Comparison of ENCODE assay signal across 1 cellular context in genomic region chr11:132312161-132312560, GRCh38.
TF ChIP-seq lines count a peak whose summit lies in the region.

No MANE protein-coding gene starts in this region.

TF ChIP-seq in GM12878, 131 proteins besides CTCF, POLR2A, EP300 and RAD21 (continued from another document):
- TF ChIP-seq REST (IDR thresholded peaks at IDR 0.05; ENCODE audit: low read depth, low read length) (no peak), WRNIP1 (IDR thresholded peaks at IDR 0.05; ENCODE audit: borderline replicate concordance, low read depth, low read length) (no peak), ZNF592 (IDR thresholded peaks at IDR 0.05) (no peak), MEF2A (IDR thresholded peaks at IDR 0.05; ENCODE audit: insufficient read depth, low read depth, low read length) (no peak), SRF (IDR thresholded peaks at IDR 0.05; ENCODE audit: low read depth in 2 of 2, low read length in 2 of 2) (no peak), SIN3A (IDR thresholded peaks at IDR 0.05; ENCODE audit: low read depth, low read length) (no peak), BMI1 (IDR thresholded peaks at IDR 0.05; ENCODE audit: borderline replicate concordance) (no peak), ETV6 (conservative IDR thresholded peaks at IDR 0.05 in 1 of 2, IDR thresholded peaks at IDR 0.05 in 1 of 2; ENCODE audit: borderline replicate concordance in 1 of 2, low read depth in 1 of 2) (no peak), MTA3 (IDR thresholded peaks at IDR 0.05; ENCODE audit: borderline replicate concordance, low read length) (no peak), ZNF274 (IDR thresholded peaks at IDR 0.05; ENCODE audit: insufficient read depth, insufficient read length) (no peak)
- TF ChIP-seq, protein P1, sequence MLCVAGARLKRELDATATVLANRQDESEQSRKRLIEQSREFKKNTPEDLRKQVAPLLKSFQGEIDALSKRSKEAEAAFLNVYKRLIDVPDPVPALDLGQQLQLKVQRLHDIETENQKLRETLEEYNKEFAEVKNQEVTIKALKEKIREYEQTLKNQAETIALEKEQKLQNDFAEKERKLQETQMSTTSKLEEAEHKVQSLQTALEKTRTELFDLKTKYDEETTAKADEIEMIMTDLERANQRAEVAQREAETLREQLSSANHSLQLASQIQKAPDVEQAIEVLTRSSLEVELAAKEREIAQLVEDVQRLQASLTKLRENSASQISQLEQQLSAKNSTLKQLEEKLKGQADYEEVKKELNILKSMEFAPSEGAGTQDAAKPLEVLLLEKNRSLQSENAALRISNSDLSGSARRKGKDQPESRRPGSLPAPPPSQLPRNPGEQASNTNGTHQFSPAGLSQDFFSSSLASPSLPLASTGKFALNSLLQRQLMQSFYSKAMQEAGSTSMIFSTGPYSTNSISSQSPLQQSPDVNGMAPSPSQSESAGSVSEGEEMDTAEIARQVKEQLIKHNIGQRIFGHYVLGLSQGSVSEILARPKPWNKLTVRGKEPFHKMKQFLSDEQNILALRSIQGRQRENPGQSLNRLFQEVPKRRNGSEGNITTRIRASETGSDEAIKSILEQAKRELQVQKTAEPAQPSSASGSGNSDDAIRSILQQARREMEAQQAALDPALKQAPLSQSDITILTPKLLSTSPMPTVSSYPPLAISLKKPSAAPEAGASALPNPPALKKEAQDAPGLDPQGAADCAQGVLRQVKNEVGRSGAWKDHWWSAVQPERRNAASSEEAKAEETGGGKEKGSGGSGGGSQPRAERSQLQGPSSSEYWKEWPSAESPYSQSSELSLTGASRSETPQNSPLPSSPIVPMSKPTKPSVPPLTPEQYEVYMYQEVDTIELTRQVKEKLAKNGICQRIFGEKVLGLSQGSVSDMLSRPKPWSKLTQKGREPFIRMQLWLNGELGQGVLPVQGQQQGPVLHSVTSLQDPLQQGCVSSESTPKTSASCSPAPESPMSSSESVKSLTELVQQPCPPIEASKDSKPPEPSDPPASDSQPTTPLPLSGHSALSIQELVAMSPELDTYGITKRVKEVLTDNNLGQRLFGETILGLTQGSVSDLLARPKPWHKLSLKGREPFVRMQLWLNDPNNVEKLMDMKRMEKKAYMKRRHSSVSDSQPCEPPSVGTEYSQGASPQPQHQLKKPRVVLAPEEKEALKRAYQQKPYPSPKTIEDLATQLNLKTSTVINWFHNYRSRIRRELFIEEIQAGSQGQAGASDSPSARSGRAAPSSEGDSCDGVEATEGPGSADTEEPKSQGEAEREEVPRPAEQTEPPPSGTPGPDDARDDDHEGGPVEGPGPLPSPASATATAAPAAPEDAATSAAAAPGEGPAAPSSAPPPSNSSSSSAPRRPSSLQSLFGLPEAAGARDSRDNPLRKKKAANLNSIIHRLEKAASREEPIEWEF (IDR thresholded peaks at IDR 0.05; ENCODE audit: insufficient replicate concordance, low read depth, low read length) = no peak
